Comparison of ENCODE assay signal across 9 cellular contexts in the genomic region with DNA sequence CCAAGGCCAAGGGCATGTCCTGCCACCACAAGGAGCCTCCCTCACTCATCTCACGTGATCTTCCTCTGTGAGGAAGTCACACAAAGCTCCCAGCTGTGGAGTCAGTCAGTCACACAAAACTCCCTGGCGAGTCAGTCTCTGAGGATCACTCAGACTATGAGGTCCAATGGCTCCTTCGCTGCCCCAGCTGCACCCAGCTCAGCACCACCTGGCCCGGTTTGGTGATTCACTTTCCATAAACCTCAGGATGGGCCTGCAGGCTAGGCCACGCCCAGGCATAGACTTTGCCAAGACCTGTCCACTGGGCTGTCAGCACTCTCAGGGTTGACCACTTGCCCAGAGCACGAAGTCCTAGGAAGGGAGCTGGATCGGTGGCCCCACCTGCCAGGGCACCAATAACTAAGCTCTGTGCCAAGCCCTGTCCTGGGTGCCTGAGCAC.
DNase-seq lines count a peak whose midpoint lies in the region; ATAC-seq, FAIRE-seq and TF ChIP-seq lines count a peak whose summit lies in the region.
"Had no signal": no experiment of that assay in that cellular context is flagged by ENCODE, and none has a peak within 500 bp of the region (broad histone marks: within the 10 kb centered on the region; RNA-seq: fewer than 3 reads in every experiment).

No MANE protein-coding gene starts in this region.

- 48 to 70% (median 51%) methylated on average over 6 to 7 of the region's 7 CpGs for WGBS in stomach, 5 donors

- ATAC-seq in RWPE2 (ENCODE audit: low read depth) (peak; percentile 83), HG03342 (IDR thresholded peaks at IDR 0.05; ENCODE audit: unreplicated experiment) (no peak)

- no peaks in the 10 kb centered on the region for H3K27me3 ChIP-seq in RWPE2 (ENCODE audit: insufficient read depth, poor library complexity, severe bottlenecking)
- no peaks in the 10 kb centered on the region for H3K27me3 ChIP-seq in stomach

- no peak for TF ChIP-seq POLR2A in stomach (IDR thresholded peaks at IDR 0.05)

- no peak for FAIRE-seq in GM19239 (lab: Jason Lieb, UNC)

- TF ChIP-seq EP300 in stomach (IDR thresholded peaks at IDR 0.05) = no peak

- peak; percentile 24 for DNase-seq in activated CD4-positive, alpha-beta T cell treated with anti-CD3 and anti-CD28 coated beads for 48 hours
- DNase-seq in activated CD4-positive, alpha-beta T cell treated with anti-CD3 and anti-CD28 coated beads for 4 hours = no peak
- DNase-seq in RWPE2 (ENCODE audit: low spot score) (peak; percentile 94), glomerular visceral epithelial cell (ENCODE audit: extremely low spot score) (peak; percentile 94), stomach (peak; percentile 41), DMS153 (lab: John Stamatoyannopoulos, UW) (no peak), GM19239 (ENCODE audit: insufficient read length, low spot score) (no peak)
- DNase-seq: Karpas-422 had no signal

- intact Hi-C loops in stomach (cut with DNase I; ENCODE audit: low total_unique reads) = loop anchor here (5.0 kb wide), 1 partner anchor 173 kb away; no protein-coding TSS in a partner anchor

- TF ChIP-seq CTCF in RWPE2 (IDR thresholded peaks at IDR 0.05; ENCODE audit: poor library complexity, severe bottlenecking) = no peak
- no peak for TF ChIP-seq CTCF in stomach (IDR thresholded peaks at IDR 0.05)

- peak overlapping the region; percentile 63 for H3K27ac ChIP-seq in RWPE2 (ENCODE audit: poor library complexity, severe bottlenecking)
- H3K27ac ChIP-seq in stomach = peak overlapping the region in 1 of 5 donors; percentile 42

- H3K36me3 ChIP-seq in RWPE2 (ENCODE audit: low read depth) (no peaks in the 10 kb centered on the region), stomach (no peaks in the 10 kb centered on the region)

- H3K4me3 ChIP-seq in RWPE2 (ENCODE audit: severe bottlenecking) = no peak overlapping the region
- no peak overlapping the region for H3K4me3 ChIP-seq in stomach

- H3K9me3 ChIP-seq in RWPE2 (ENCODE audit: severe bottlenecking) (no peaks in the 10 kb centered on the region), stomach (no peaks in the 10 kb centered on the region)

- H3K4me1 ChIP-seq in RWPE2 (ENCODE audit: insufficient read depth, poor library complexity, severe bottlenecking) (peaks cover 24% of the 10 kb centered on the region), stomach (peaks cover 0 to 3% (median 0%) of the 10 kb centered on the region in 4 donors)

Comparison
In these comparisons a context has a peak if more than half of its experiments do, and no peak if none do; other contexts are left out.
1. DNase-seq: peak in activated CD4-positive, alpha-beta T cell treated with anti-CD3 and anti-CD28 coated beads for 48 hours (single experiment), RWPE2 (single experiment), glomerular visceral epithelial cell (single experiment) and stomach (single experiment); none in activated CD4-positive, alpha-beta T cell treated with anti-CD3 and anti-CD28 coated beads for 4 hours (0 of 2), DMS153 (single experiment) and GM19239 (single experiment).